In the genomic region with DNA sequence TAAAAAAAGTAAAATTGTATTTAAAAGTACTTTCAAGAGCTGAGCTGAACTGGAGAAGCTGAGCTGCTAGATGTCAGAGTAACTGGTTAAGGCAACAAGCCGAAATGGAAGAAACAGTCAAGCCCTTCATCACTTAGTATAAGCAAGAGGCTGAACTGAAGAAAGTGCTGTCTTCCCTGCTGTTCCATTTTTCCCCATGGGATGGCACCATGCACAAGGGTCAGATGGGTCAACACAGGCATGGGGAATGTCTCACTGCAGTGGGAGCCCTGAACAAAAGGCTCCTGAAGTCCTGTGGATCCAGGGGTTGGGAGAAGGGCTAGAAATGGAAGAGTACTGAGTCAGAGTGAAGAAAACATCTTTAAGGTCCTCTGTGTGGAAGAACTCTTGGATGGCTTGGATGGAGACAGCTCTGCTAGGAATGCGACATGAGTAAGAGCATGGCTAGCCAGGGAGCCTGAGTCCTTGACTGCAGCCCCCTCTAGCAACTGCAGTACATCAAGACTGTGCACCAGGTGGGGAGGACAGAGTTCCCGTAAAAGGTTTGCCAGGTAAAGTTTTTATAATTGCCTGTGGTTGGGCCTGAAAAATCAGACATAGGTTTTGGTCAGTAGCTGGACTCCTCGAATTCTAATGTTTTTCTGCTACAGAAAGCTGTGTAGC, we compare ENCODE assay signal across 13 cellular contexts.
DNase-seq lines count a peak whose midpoint lies in the region; ATAC-seq, FAIRE-seq and TF ChIP-seq lines count a peak whose summit lies in the region.
"Had no signal": no experiment of that assay in that cellular context is flagged by ENCODE, and none has a peak within 500 bp of the region (broad histone marks: within the 10 kb centered on the region; RNA-seq: fewer than 3 reads in every experiment).

No MANE protein-coding gene starts in this region.

- POLR2A ChIA-PET in GM12878 (lab: Charles Lee) = no interaction called here

- H3K79me2 ChIP-seq in GM12878 (ENCODE audit: control insufficient read depth, insufficient read depth, low read length) = no peaks in the 10 kb centered on the region

- H3K27ac ChIP-seq in GM12878 (ENCODE audit: control insufficient read depth, insufficient read depth) = no peak overlapping the region

- no peak overlapping the region for H3K9ac ChIP-seq in GM12878 (ENCODE audit: control insufficient read depth, insufficient read depth, low read length)

- ATAC-seq in GM12878 = no peak
- ATAC-seq in HG02938 (IDR thresholded peaks at IDR 0.05; ENCODE audit: unreplicated experiment) = no peak
- ATAC-seq in GM21786 (IDR thresholded peaks at IDR 0.05; ENCODE audit: unreplicated experiment) = no peak
- ATAC-seq: stimulated activated naive CD8-positive, alpha-beta T cell treated with anti-CD3 and anti-CD28 coated beads, Interleukin-15, amount 100 ng/mL, for 72 hours had no signal

- H4K20me1 ChIP-seq in GM12878 (ENCODE audit: control insufficient read depth, insufficient read depth) = no peaks in the 10 kb centered on the region

- in situ Hi-C loops in GM12878 (cut with MboI) = no loop called here

- H3K4me1 ChIP-seq in GM12878 (ENCODE audit: control insufficient read depth, insufficient read depth, low read length) = no peaks in the 10 kb centered on the region

- TF ChIP-seq POLR2A in GM12878 (IDR thresholded peaks at IDR 0.05; ENCODE audit: low read depth, low read length) = no peak

- H2AFZ ChIP-seq in GM12878 (ENCODE audit: control insufficient read depth, low read depth, low read length) = no peak overlapping the region

- SMC1A ChIA-PET in GM12878 (lab: Charles Lee; ENCODE audit: uncharacterized antibody, unreplicated experiment) = no interaction called here

- peak; percentile 18; the same call in 1 of the 2 replicates for TF ChIP-seq RAD21 in GM12878 (IDR thresholded peaks at IDR 0.05; ENCODE audit: insufficient read depth, low read depth, low read length)

- RAD21 ChIA-PET in GM12878 (lab: Charles Lee; ENCODE audit: unreplicated experiment) = no interaction called here

- TF ChIP-seq CTCF in GM12878 (IDR thresholded peaks at IDR 0.05 in 2 of 3, conservative IDR thresholded peaks at IDR 0.05 in 1 of 3; ENCODE audit: control insufficient read depth in 2 of 3, extremely low read depth in 1 of 3, insufficient read depth in 1 of 3, low read depth in 3 of 3, low read length in 3 of 3) = no peak; a peak in 1 of 6 replicates

- TF ChIP-seq EP300 in GM12878 (IDR thresholded peaks at IDR 0.05; ENCODE audit: borderline replicate concordance in 1 of 2, control insufficient read depth in 1 of 2, low read depth in 2 of 2, low read length in 2 of 2) = no peak

- WGBS in GM12878 (ENCODE audit: insufficient coverage, insufficient replicate concordance, low lambda C conversion rate, missing lambda C conversion rate) = 35% methylated on average over 4 of the region's 4 CpGs

- no peaks in the 10 kb centered on the region for H3K9me3 ChIP-seq in GM12878 (replicated peaks; ENCODE audit: control insufficient read depth, insufficient read depth, low read length)

- H3K4me3 ChIP-seq in GM12878 = no peak overlapping the region

- BruUV-seq in GM12878 (replicated peaks; lab: Mats Ljungman, UMichigan) = no TSS peak

- H3K27me3 ChIP-seq in GM12878 (replicated peaks in 1 of 2; ENCODE audit: control insufficient read depth in 2 of 2, insufficient read depth in 2 of 2, low read length in 1 of 2) = no peaks in the 10 kb centered on the region

- H3K36me3 ChIP-seq in GM12878 (ENCODE audit: control insufficient read depth in 2 of 2, insufficient read depth in 2 of 2, low read length in 1 of 2) = no peaks in the 10 kb centered on the region

- H3K4me2 ChIP-seq in GM12878 (ENCODE audit: control insufficient read depth, insufficient read depth) = no peak overlapping the region

- DNase-seq in ELF-1 (ENCODE audit: low read depth, low spot score) = peak; percentile 74
- DNase-seq in LHCN-M2 (ENCODE audit: low read depth) = peak; percentile 7
- no peak for DNase-seq in GM12878 (ENCODE audit: low read depth, low spot score)
- DNase-seq in left kidney (ENCODE audit: low read depth, low spot score) = peak; percentile 15
- no peak for DNase-seq in AML-193 (lab: John Stamatoyannopoulos, UW)
- no peak for DNase-seq in cortex of kidney (lab: John Stamatoyannopoulos, UW)
- DNase-seq: activated CD4-positive, alpha-beta T cell treated with anti-CD3 and anti-CD28 coated beads, Interleukin-2, amount 50 U/mL, for 1 hour; CD4-positive, alpha-beta memory T cell; immature natural killer cell; NCI-H345; stimulated activated naive CD8-positive, alpha-beta T cell treated with anti-CD3 and anti-CD28 coated beads, Interleukin-15, amount 100 ng/mL, for 72 hours had no signal

- intact Hi-C loops in GM12878 (cut with micrococcal nuclease; ENCODE audit: unreplicated experiment) = no loop called here

- CTCF ChIA-PET in GM12878 (lab: Yijun Ruan, JAX) = no interaction called here

- FAIRE-seq in GM12878 (lab: Jason Lieb, UNC) = no peak

TF ChIP-seq in GM12878, 131 proteins besides CTCF, POLR2A, EP300 and RAD21:
- TF ChIP-seq NFIC (IDR thresholded peaks at IDR 0.05; ENCODE audit: low read depth, low read length) (no peak), MYB (IDR thresholded peaks at IDR 0.05; ENCODE audit: borderline replicate concordance, low read depth, low read length) (no peak), NBN (IDR thresholded peaks at IDR 0.05) (no peak), ZNF592 (IDR thresholded peaks at IDR 0.05) (no peak), SREBF1 (IDR thresholded peaks at IDR 0.05; ENCODE audit: low read length) (no peak), ESRRA (IDR thresholded peaks at IDR 0.05; ENCODE audit: low read length) (no peak), PAX5 (IDR thresholded peaks at IDR 0.05; ENCODE audit: borderline replicate concordance, low read depth, low read length) (no peak), MLLT1 (IDR thresholded peaks at IDR 0.05) (no peak)

Comparison
In these comparisons a context has a peak if more than half of its experiments do, and no peak if none do; other contexts are left out.
1. DNase-seq: peak in ELF-1 (single experiment), LHCN-M2 (single experiment) and left kidney (single experiment); none in GM12878 (single experiment), AML-193 (0 of 2) and cortex of kidney (single experiment).